In genomic region chr16:67659675-67660563, GRCh38 we compare ENCODE assay signal across 1 cellular context.
TF ChIP-seq lines count a peak whose summit lies in the region.

Gene ACD, minus strand, starts transcription at chr16:67660260. Its CDS starts 40 bp downstream, at chr16:67660220.

TF ChIP-seq in HEK293, 187 proteins besides CTCF, POLR2A, EP300 and RAD21 (continued from another document and continues in another):
- TF ChIP-seq ZNF488 (tag by site-specific recombination; IDR thresholded peaks at IDR 0.05) (no peak), SP2 (tag by site-specific recombination; IDR thresholded peaks at IDR 0.05) (peak; percentile 79), ZBTB10 (tag by site-specific recombination; IDR thresholded peaks at IDR 0.05) (no peak), ZNF596 (tag by site-specific recombination; IDR thresholded peaks at IDR 0.05) (no peak), REPIN1 (tag by site-specific recombination; IDR thresholded peaks at IDR 0.05; ENCODE audit: low read depth) (peak; percentile 35; the same call in 1 of the 2 replicates), ZNF670 (tag by site-specific recombination; IDR thresholded peaks at IDR 0.05; ENCODE audit: low read depth) (no peak), ZSCAN23 (tag by site-specific recombination; IDR thresholded peaks at IDR 0.05) (no peak), ZEB2 (tag by site-specific recombination; IDR thresholded peaks at IDR 0.05) (peak; percentile 66), ZBTB48 (tag by site-specific recombination; IDR thresholded peaks at IDR 0.05) (0 out of 2 replicates have a peak, but pooled peaks have one; percentile 25), ZNF133 (tag by site-specific recombination; IDR thresholded peaks at IDR 0.05) (no peak), ZNF391 (tag by site-specific recombination; IDR thresholded peaks at IDR 0.05; ENCODE audit: borderline replicate concordance, low read depth) (no peak), ZNF837 (tag by site-specific recombination; IDR thresholded peaks at IDR 0.05) (no peak), ZNF530 (tag by site-specific recombination; IDR thresholded peaks at IDR 0.05; ENCODE audit: low read depth) (no peak), ZNF843 (tag by site-specific recombination; IDR thresholded peaks at IDR 0.05) (no peak), ZNF510 (tag by site-specific recombination; IDR thresholded peaks at IDR 0.05; ENCODE audit: insufficient replicate concordance) (no peak), MZF1 (tag by site-specific recombination; IDR thresholded peaks at IDR 0.05; ENCODE audit: borderline replicate concordance) (no peak), OSR2 (tag by site-specific recombination; IDR thresholded peaks at IDR 0.05) (no peak), ZNF777 (tag by site-specific recombination; IDR thresholded peaks at IDR 0.05; ENCODE audit: borderline replicate concordance) (peak; percentile 77), PRDM10 (tag by site-specific recombination; IDR thresholded peaks at IDR 0.05) (no peak), ZNF37A (tag by site-specific recombination; IDR thresholded peaks at IDR 0.05) (no peak), ZNF776 (tag by site-specific recombination; IDR thresholded peaks at IDR 0.05; ENCODE audit: borderline replicate concordance) (no peak), HOXC10 (CRISPR knock-in tag; IDR thresholded peaks at IDR 0.05) (no peak), MYNN (tag by site-specific recombination; IDR thresholded peaks at IDR 0.05; ENCODE audit: borderline replicate concordance) (no peak), ZBTB8A (tag by site-specific recombination; IDR thresholded peaks at IDR 0.05) (no peak; the same call in 1 of the 2 replicates), ZNF324 (tag by site-specific recombination; IDR thresholded peaks at IDR 0.05) (no peak), OVOL3 (tag by site-specific recombination; IDR thresholded peaks at IDR 0.05) (no peak), ZNF580 (tag by site-specific recombination; IDR thresholded peaks at IDR 0.05) (no peak), ZNF768 (tag by site-specific recombination; IDR thresholded peaks at IDR 0.05) (no peak), KLF16 (tag by site-specific recombination; IDR thresholded peaks at IDR 0.05) (peak; percentile 39), ZNF513 (tag by site-specific recombination; IDR thresholded peaks at IDR 0.05) (peak; percentile 13; the same call in 1 of the 2 replicates), ZNF2 (tag by site-specific recombination; IDR thresholded peaks at IDR 0.05) (peak; percentile 70)
- TF ChIP-seq, protein P1, sequence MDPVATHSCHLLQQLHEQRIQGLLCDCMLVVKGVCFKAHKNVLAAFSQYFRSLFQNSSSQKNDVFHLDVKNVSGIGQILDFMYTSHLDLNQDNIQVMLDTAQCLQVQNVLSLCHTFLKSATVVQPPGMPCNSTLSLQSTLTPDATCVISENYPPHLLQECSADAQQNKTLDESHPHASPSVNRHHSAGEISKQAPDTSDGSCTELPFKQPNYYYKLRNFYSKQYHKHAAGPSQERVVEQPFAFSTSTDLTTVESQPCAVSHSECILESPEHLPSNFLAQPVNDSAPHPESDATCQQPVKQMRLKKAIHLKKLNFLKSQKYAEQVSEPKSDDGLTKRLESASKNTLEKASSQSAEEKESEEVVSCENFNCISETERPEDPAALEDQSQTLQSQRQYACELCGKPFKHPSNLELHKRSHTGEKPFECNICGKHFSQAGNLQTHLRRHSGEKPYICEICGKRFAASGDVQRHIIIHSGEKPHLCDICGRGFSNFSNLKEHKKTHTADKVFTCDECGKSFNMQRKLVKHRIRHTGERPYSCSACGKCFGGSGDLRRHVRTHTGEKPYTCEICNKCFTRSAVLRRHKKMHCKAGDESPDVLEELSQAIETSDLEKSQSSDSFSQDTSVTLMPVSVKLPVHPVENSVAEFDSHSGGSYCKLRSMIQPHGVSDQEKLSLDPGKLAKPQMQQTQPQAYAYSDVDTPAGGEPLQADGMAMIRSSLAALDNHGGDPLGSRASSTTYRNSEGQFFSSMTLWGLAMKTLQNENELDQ (tag by site-specific recombination; IDR thresholded peaks at IDR 0.05; ENCODE audit: low read depth): no peak
- TF ChIP-seq, protein P2, sequence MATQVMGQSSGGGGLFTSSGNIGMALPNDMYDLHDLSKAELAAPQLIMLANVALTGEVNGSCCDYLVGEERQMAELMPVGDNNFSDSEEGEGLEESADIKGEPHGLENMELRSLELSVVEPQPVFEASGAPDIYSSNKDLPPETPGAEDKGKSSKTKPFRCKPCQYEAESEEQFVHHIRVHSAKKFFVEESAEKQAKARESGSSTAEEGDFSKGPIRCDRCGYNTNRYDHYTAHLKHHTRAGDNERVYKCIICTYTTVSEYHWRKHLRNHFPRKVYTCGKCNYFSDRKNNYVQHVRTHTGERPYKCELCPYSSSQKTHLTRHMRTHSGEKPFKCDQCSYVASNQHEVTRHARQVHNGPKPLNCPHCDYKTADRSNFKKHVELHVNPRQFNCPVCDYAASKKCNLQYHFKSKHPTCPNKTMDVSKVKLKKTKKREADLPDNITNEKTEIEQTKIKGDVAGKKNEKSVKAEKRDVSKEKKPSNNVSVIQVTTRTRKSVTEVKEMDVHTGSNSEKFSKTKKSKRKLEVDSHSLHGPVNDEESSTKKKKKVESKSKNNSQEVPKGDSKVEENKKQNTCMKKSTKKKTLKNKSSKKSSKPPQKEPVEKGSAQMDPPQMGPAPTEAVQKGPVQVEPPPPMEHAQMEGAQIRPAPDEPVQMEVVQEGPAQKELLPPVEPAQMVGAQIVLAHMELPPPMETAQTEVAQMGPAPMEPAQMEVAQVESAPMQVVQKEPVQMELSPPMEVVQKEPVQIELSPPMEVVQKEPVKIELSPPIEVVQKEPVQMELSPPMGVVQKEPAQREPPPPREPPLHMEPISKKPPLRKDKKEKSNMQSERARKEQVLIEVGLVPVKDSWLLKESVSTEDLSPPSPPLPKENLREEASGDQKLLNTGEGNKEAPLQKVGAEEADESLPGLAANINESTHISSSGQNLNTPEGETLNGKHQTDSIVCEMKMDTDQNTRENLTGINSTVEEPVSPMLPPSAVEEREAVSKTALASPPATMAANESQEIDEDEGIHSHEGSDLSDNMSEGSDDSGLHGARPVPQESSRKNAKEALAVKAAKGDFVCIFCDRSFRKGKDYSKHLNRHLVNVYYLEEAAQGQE (tag by site-specific recombination; IDR thresholded peaks at IDR 0.05): 0 out of 2 replicates have a peak, but pooled peaks have one; percentile 55
- TF ChIP-seq, protein P3, sequence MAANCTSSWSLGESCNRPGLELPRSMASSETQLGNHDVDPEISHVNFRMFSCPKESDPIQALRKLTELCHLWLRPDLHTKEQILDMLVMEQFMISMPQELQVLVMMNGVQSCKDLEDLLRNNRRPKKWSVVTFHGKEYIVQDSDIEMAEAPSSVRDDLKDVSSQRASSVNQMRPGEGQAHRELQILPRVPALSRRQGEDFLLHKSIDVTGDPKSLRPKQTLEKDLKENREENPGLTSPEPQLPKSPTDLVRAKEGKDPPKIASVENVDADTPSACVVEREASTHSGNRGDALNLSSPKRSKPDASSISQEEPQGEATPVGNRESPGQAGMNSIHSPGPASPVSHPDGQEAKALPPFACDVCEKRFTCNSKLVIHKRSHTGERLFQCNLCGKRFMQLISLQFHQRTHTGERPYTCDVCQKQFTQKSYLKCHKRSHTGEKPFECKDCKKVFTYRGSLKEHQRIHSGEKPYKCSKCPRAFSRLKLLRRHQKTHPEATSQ (tag by site-specific recombination; IDR thresholded peaks at IDR 0.05): no peak
- TF ChIP-seq, protein P4, sequence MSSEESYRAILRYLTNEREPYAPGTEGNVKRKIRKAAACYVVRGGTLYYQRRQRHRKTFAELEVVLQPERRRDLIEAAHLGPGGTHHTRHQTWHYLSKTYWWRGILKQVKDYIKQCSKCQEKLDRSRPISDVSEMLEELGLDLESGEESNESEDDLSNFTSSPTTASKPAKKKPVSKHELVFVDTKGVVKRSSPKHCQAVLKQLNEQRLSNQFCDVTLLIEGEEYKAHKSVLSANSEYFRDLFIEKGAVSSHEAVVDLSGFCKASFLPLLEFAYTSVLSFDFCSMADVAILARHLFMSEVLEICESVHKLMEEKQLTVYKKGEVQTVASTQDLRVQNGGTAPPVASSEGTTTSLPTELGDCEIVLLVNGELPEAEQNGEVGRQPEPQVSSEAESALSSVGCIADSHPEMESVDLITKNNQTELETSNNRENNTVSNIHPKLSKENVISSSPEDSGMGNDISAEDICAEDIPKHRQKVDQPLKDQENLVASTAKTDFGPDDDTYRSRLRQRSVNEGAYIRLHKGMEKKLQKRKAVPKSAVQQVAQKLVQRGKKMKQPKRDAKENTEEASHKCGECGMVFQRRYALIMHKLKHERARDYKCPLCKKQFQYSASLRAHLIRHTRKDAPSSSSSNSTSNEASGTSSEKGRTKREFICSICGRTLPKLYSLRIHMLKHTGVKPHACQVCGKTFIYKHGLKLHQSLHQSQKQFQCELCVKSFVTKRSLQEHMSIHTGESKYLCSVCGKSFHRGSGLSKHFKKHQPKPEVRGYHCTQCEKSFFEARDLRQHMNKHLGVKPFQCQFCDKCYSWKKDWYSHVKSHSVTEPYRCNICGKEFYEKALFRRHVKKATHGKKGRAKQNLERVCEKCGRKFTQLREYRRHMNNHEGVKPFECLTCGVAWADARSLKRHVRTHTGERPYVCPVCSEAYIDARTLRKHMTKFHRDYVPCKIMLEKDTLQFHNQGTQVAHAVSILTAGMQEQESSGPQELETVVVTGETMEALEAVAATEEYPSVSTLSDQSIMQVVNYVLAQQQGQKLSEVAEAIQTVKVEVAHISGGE (tag by site-specific recombination; conservative IDR thresholded peaks at IDR 0.05; ENCODE audit: low read depth): peak; percentile 46; the same call in 1 of the 2 replicates
- TF ChIP-seq, protein P5, sequence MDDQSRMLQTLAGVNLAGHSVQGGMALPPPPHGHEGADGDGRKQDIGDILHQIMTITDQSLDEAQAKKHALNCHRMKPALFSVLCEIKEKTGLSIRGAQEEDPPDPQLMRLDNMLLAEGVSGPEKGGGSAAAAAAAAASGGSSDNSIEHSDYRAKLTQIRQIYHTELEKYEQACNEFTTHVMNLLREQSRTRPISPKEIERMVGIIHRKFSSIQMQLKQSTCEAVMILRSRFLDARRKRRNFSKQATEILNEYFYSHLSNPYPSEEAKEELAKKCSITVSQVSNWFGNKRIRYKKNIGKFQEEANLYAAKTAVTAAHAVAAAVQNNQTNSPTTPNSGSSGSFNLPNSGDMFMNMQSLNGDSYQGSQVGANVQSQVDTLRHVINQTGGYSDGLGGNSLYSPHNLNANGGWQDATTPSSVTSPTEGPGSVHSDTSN (CRISPR knock-in tag; IDR thresholded peaks at IDR 0.05): peak; percentile 20; the same call in 1 of the 2 replicates
